ENCODE assay signal across 1 cellular context in genomic region chr15:71686221-71687050, GRCh38.
TF ChIP-seq lines count a peak whose summit lies in the region.

No MANE protein-coding gene starts in this region.

TF ChIP-seq in SK-N-SH, 30 proteins besides CTCF, POLR2A, EP300 and RAD21 (continued from another document):
- TF ChIP-seq PBX3 (IDR thresholded peaks at IDR 0.05) (no peak), ELF1 (IDR thresholded peaks at IDR 0.05) (no peak), GABPA (IDR thresholded peaks at IDR 0.05; ENCODE audit: low read depth) (no peak), MEF2A (IDR thresholded peaks at IDR 0.05; ENCODE audit: borderline replicate concordance, low read depth) (no peak), TEAD4 (IDR thresholded peaks at IDR 0.05; ENCODE audit: borderline replicate concordance, insufficient read depth) (no peak), TCF12 (IDR thresholded peaks at IDR 0.05) (no peak)
TF ChIP-seq in SK-N-SH: peak in this region for 0.
